26 cellular contexts compared by ENCODE assay signal in genomic region chr6:122248844-122249243, GRCh38.
"Had no signal": no experiment of that assay in that cellular context is flagged by ENCODE, and none has a peak within 500 bp of the region (broad histone marks: within the 10 kb centered on the region; RNA-seq: fewer than 3 reads in every experiment).

No MANE protein-coding gene starts in this region.

- H3K4me1 ChIP-seq: esophagus muscularis mucosa, foreskin keratinocyte, gastroesophageal sphincter, heart left ventricle, left lung, lower lobe of right lung had no signal

- H3K27ac Mint-ChIP-seq: immature natural killer cell, mesothelial cell of epicardium, naive B cell had no signal

- FAIRE-seq: colon, endothelial cell of umbilical vein, frontal cortex, kidney had no signal

- H3K36me3 ChIP-seq: esophagus muscularis mucosa, gastroesophageal sphincter, heart left ventricle, left lung, lower lobe of right lung had no signal

- H3K27me3 Mint-ChIP-seq: naive B cell had no signal

- DNase-seq: dermis blood vessel endothelial cell; dorsolateral prefrontal cortex; effector CD4-positive, alpha-beta T cell; effector memory CD4-positive, alpha-beta T cell; foreskin keratinocyte; hypothalamus; immature natural killer cell; islet precursor cell; kidney glomerular epithelial cell; left cardiac atrium; left ventricle myocardium superior; lower lobe of right lung; mesenchymal stem cell; naive B cell had no signal

- H3K4me1 Mint-ChIP-seq: immature natural killer cell, mesothelial cell of epicardium, naive B cell had no signal

- H2AFZ ChIP-seq: hepatocyte had no signal

- H3K27ac ChIP-seq: coronary artery, dorsolateral prefrontal cortex, esophagus muscularis mucosa, foreskin keratinocyte, gastroesophageal sphincter, heart left ventricle, hepatocyte, left lung, lower lobe of right lung had no signal

- H3K4me2 ChIP-seq: hepatocyte had no signal

- H3K4me3 ChIP-seq: coronary artery, dorsolateral prefrontal cortex, esophagus muscularis mucosa, gastroesophageal sphincter, heart left ventricle, hepatocyte, left lung, lower lobe of right lung, mucosa of descending colon had no signal

- H3K36me3 Mint-ChIP-seq: immature natural killer cell, mesothelial cell of epicardium had no signal

- ATAC-seq: foreskin keratinocyte, gastroesophageal sphincter, heart left ventricle, left cardiac atrium, left lung, left ventricle myocardium superior, lower lobe of right lung, mucosa of descending colon had no signal

- H3K4me3 Mint-ChIP-seq: immature natural killer cell, mesothelial cell of epicardium, naive B cell had no signal

- H3K79me2 ChIP-seq: hepatocyte had no signal

- H3K27me3 ChIP-seq: dorsolateral prefrontal cortex, esophagus muscularis mucosa, foreskin keratinocyte, gastroesophageal sphincter, heart left ventricle, hepatocyte, left lung had no signal
